In the genomic region with DNA sequence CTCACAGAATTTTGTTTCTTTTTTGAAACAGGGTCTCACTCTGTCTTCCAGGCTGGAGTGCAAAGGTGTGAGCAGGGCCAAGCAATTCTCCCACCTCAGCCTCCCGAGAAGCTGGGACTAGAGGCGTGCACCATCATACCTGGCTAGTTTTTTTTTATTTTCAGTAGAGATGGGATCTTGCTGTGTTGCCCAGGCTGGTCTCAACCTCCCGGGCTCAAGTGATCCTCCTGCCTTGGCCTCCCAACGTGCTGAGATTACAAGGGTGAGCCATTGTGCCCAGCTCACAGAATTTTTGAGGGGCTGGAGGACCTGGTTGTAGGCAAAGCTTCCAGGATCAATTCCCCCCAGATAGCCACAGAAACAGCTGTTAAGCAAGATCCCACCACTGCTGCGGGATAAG, we compare ENCODE assay signal across 23 cellular contexts. TPM values are rescaled to one million over a fixed set of nuclear protein-coding genes. Genes with fewer than 3 reads are reported as not detected.
DNase-seq lines count a peak whose midpoint lies in the region; ATAC-seq, FAIRE-seq and TF ChIP-seq lines count a peak whose summit lies in the region.
"Had no signal": no experiment of that assay in that cellular context is flagged by ENCODE, and none has a peak within 500 bp of the region (broad histone marks: within the 10 kb centered on the region; RNA-seq: fewer than 3 reads in every experiment).

No MANE protein-coding gene starts in this region.

- in situ Hi-C loops in HepG2 (cut with HindIII; ENCODE audit: extremely low pct_ligation_motif_present, low pct_unique_long_range_greater_than_20kb), result no loop called here

- no peak overlapping the region for H3K4me3 Mint-ChIP-seq in WTC11
- H3K4me3 Mint-ChIP-seq: CD4-positive, alpha-beta memory T cell; CD4-positive, CD25-positive, alpha-beta regulatory T cell; CD8-positive, alpha-beta memory T cell had no signal

- DNase-seq in HepG2 (ENCODE audit: low spot score) (no peak), right lobe of liver (no peak), WTC11 (ENCODE audit: low spot score) (no peak), posterior vena cava (ENCODE audit: low spot score) (peak; percentile 9), COR-L47 (lab: John Stamatoyannopoulos, UW) (no peak)
- DNase-seq: 8988T; ACHN; BE2C; C1 segment of cervical spinal cord; Caco-2; Calu3; CD4-positive, alpha-beta memory T cell; CD4-positive, CD25-positive, alpha-beta regulatory T cell; CD8-positive, alpha-beta memory T cell; DMS79 treated with DMSO at 0.1 percent for 48 hours; GF-D8 had no signal

- H3K4me2 ChIP-seq in HepG2 (ENCODE audit: low read depth, low read length), result no peak overlapping the region
- H3K4me2 ChIP-seq: BLaER1 had no signal

- peaks cover 0 to 7% of the 10 kb centered on the region in 2 experiments; a peak in 2 of 5 replicates for H3K27me3 ChIP-seq in HepG2 (ENCODE audit: control insufficient read depth in 1 of 2, insufficient read depth in 2 of 2, low read length in 2 of 2)
- H3K27me3 ChIP-seq in right lobe of liver, result no peaks in the 10 kb centered on the region
- H3K27me3 ChIP-seq: BE2C, BLaER1 had no signal

- TF ChIP-seq EP300 in HepG2 (IDR thresholded peaks at IDR 0.05; ENCODE audit: low read depth in 2 of 2, low read length in 2 of 2), result no peak
- TF ChIP-seq EP300 in HepG2 (CRISPR knock-in tag; IDR thresholded peaks at IDR 0.05; ENCODE audit: borderline replicate concordance), result no peak

- H3K27ac Mint-ChIP-seq in WTC11, result no peak overlapping the region
- H3K27ac Mint-ChIP-seq: CD14-positive monocyte; CD4-positive, alpha-beta memory T cell; CD4-positive, CD25-positive, alpha-beta regulatory T cell had no signal

- no peak for FAIRE-seq in HepG2 (lab: Jason Lieb, UNC)
- FAIRE-seq: A204.1, D721Med, G401.6, GM12891 had no signal

- no peaks in the 10 kb centered on the region for H3K4me1 Mint-ChIP-seq in WTC11
- H3K4me1 Mint-ChIP-seq: CD4-positive, alpha-beta memory T cell; CD4-positive, CD25-positive, alpha-beta regulatory T cell had no signal

- peaks cover 6% of the 10 kb centered on the region for H3K9me3 Mint-ChIP-seq in WTC11
- H3K9me3 Mint-ChIP-seq: CD4-positive, alpha-beta memory T cell; CD8-positive, alpha-beta memory T cell had no signal

- H2AFZ ChIP-seq in HepG2 (ENCODE audit: low read length), result no peak overlapping the region

- no peaks in the 10 kb centered on the region for H3K9me3 ChIP-seq in HepG2 (ENCODE audit: low read length)
- no peaks in the 10 kb centered on the region for H3K9me3 ChIP-seq in right lobe of liver
- H3K9me3 ChIP-seq: BE2C, Caco-2 had no signal

- H3K4me1 ChIP-seq in HepG2 (ENCODE audit: insufficient read depth, low read length), result no peaks in the 10 kb centered on the region
- H3K4me1 ChIP-seq in right lobe of liver, result no peaks in the 10 kb centered on the region
- H3K4me1 ChIP-seq: BE2C, BLaER1, Caco-2 had no signal

- H3K4me3 ChIP-seq in HepG2 (replicated peaks in 1 of 3; ENCODE audit: insufficient read depth in 1 of 3, low read depth in 2 of 3, low read length in 3 of 3), result no peak overlapping the region
- H3K4me3 ChIP-seq in right lobe of liver, result no peak overlapping the region
- H3K4me3 ChIP-seq: BLaER1 had no signal

- 25% methylated on average over 5 of the region's 5 CpGs for WGBS in HepG2 (ENCODE audit: low lambda C conversion rate)
- WGBS in right lobe of liver (ENCODE audit: insufficient coverage, low coverage, low lambda C conversion rate, missing lambda C conversion rate), result 97% methylated on average over 4 of the region's 5 CpGs

- no peak for TF ChIP-seq POLR2A in HepG2 (IDR thresholded peaks at IDR 0.05; ENCODE audit: insufficient read depth in 1 of 2, low read depth in 2 of 2, low read length in 2 of 2)
- TF ChIP-seq POLR2A in right lobe of liver (IDR thresholded peaks at IDR 0.05), result no peak

- POLR2A ChIA-PET in HepG2 (lab: Yijun Ruan, JAX) (no interaction called here), WTC11 (lab: Charles Lee) (interaction anchor here (0.6 kb wide), 1 partner anchor 281 kb away, joined by 4 read pairs; no protein-coding TSS in a partner anchor)

- H3K36me3 ChIP-seq in HepG2 (replicated peaks in 1 of 2; ENCODE audit: control insufficient read depth in 1 of 2, insufficient read depth in 2 of 2, low read length in 2 of 2) (no peaks in the 10 kb centered on the region), right lobe of liver (no peaks in the 10 kb centered on the region)
- H3K36me3 ChIP-seq: BE2C, BLaER1 had no signal

- no peaks in the 10 kb centered on the region for H4K20me1 ChIP-seq in HepG2 (ENCODE audit: insufficient read depth, low read length)
- H4K20me1 ChIP-seq: BLaER1 had no signal

- no peaks in the 10 kb centered on the region for H3K79me2 ChIP-seq in HepG2 (ENCODE audit: insufficient read depth, low read length)

- no peak overlapping the region for H3K9ac ChIP-seq in HepG2 (ENCODE audit: insufficient read depth, low read depth, low read length)
- H3K9ac ChIP-seq: BLaER1 had no signal

- H3K36me3 Mint-ChIP-seq in WTC11, result no peaks in the 10 kb centered on the region
- H3K36me3 Mint-ChIP-seq: CD14-positive monocyte; CD4-positive, alpha-beta memory T cell; CD4-positive, CD25-positive, alpha-beta regulatory T cell; CD8-positive, alpha-beta memory T cell had no signal

- ATAC-seq in HepG2, result no peak
- ATAC-seq in right lobe of liver, result no peak
- no peak for ATAC-seq in WTC11
- ATAC-seq in GM18907 (IDR thresholded peaks at IDR 0.05; ENCODE audit: unreplicated experiment), result no peak

- H3K27ac ChIP-seq in HepG2 (ENCODE audit: extremely low read length, insufficient read depth, low read length) (no peak overlapping the region), right lobe of liver (no peak overlapping the region)
- H3K27ac ChIP-seq: BLaER1 had no signal

- intact Hi-C loops in HepG2 (cut with micrococcal nuclease; ENCODE audit: unreplicated experiment), result no loop called here
- intact Hi-C loops in right lobe of liver (cut with DNase I), result no loop called here
- intact Hi-C loops in posterior vena cava (cut with DNase I), result no loop called here

- CTCF ChIA-PET in HepG2 (lab: Yijun Ruan, JAX; ENCODE audit: low intra/inter-chr PET ratio, low total read pairs) (no interaction called here), WTC11 (lab: Charles Lee) (interaction anchor here (0.7 to 8.6 kb wide), 2 partner anchors 10 to 14 kb away, joined by 3 to 82 read pairs; no protein-coding TSS in a partner anchor)

- BruUV-seq in HepG2 (replicated peaks; lab: Mats Ljungman, UMichigan), result no TSS peak

- no peaks in the 10 kb centered on the region for H3K27me3 Mint-ChIP-seq in WTC11 (ENCODE audit: low read depth)
- H3K27me3 Mint-ChIP-seq: CD4-positive, CD25-positive, alpha-beta regulatory T cell; CD8-positive, alpha-beta memory T cell had no signal

- no peak for TF ChIP-seq CTCF in HepG2 (CRISPR knock-in tag; IDR thresholded peaks at IDR 0.05)
- no peak for TF ChIP-seq CTCF in right lobe of liver (IDR thresholded peaks at IDR 0.05)
- no peak for TF ChIP-seq CTCF in WTC11 (IDR thresholded peaks at IDR 0.05)

- TF ChIP-seq RAD21 in HepG2 (CRISPR knock-in tag; IDR thresholded peaks at IDR 0.05), result no peak

TF ChIP-seq in HepG2, 621 proteins besides CTCF, POLR2A, EP300 and RAD21 (continues in another document):
- TF ChIP-seq ZNF121 (CRISPR knock-in tag; IDR thresholded peaks at IDR 0.05) (peak; percentile 65; the same call in 1 of the 2 replicates), GATAD1 (CRISPR knock-in tag; IDR thresholded peaks at IDR 0.05) (no peak)

TF ChIP-seq in WTC11, 78 proteins besides CTCF, POLR2A, EP300 and RAD21 (continues in another document):
- TF ChIP-seq, protein P1, sequence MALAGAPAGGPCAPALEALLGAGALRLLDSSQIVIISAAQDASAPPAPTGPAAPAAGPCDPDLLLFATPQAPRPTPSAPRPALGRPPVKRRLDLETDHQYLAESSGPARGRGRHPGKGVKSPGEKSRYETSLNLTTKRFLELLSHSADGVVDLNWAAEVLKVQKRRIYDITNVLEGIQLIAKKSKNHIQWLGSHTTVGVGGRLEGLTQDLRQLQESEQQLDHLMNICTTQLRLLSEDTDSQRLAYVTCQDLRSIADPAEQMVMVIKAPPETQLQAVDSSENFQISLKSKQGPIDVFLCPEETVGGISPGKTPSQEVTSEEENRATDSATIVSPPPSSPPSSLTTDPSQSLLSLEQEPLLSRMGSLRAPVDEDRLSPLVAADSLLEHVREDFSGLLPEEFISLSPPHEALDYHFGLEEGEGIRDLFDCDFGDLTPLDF (CRISPR knock-in tag; IDR thresholded peaks at IDR 0.05), result no peak
- TF ChIP-seq ZNF121 (CRISPR knock-in tag; IDR thresholded peaks at IDR 0.05), result 0 out of 2 replicates have a peak, but pooled peaks have one; percentile 14

RNA-seq across cellular contexts. Expression of a gene that starts 47.1 kb away (rescaled TPM):
- total RNA-seq in HepG2 (2016; rRNA removed; fragmentation: Illumina TruSeq; extraction: Trizol) (36.9 and 37.3 TPM in 2 replicates), right lobe of liver (10 to 100 TPM; 23.9 to 36.5 (median 29.5) TPM), WTC11 (2021) (102 to 107 TPM (median 103 TPM) in 3 replicates), posterior vena cava (100 to 1,000 TPM; 114 to 124 TPM)
- 4.1 and 5.4 TPM in 2 replicates for total RNA-seq in HepG2 (2016; cell fraction: cytosol; rRNA removed; fragmentation: Illumina TruSeq; extraction: Trizol; ENCODE audit: low read depth)
- 29.4 and 37.9 TPM in 2 replicates for total RNA-seq in HepG2 (2016; cell fraction: insoluble cytoplasmic fraction; rRNA removed; fragmentation: Illumina TruSeq; extraction: Trizol)
- 12.7 and 14.1 TPM in 2 replicates for total RNA-seq in HepG2 (2016; cell fraction: membrane; rRNA removed; fragmentation: Illumina TruSeq; extraction: Trizol)
- 40.3 and 46.5 TPM in 2 replicates for total RNA-seq in HepG2 (2016; cell fraction: nucleus; rRNA removed; fragmentation: Illumina TruSeq; extraction: Trizol)
- 39.8 and 40.4 TPM in 2 replicates for polyA plus RNA-seq in HepG2 (2011; rRNA removed)
- 32.4 and 33.2 TPM in 2 replicates for polyA plus RNA-seq in HepG2 (2011; cell fraction: cytosol; rRNA removed)
- polyA plus RNA-seq in HepG2 (2011; cell fraction: nucleus; rRNA removed), result 47.0 and 52.8 TPM in 2 replicates
- 25.9 and 28.2 TPM in 2 replicates for polyA plus RNA-seq in HepG2 (2012)
- 3.8 and 4.4 TPM in 2 replicates for polyA plus RNA-seq in HepG2 (2016; cell fraction: cytosol; fragmentation: Illumina TruSeq; extraction: Trizol; ENCODE audit: low read depth)
- polyA plus RNA-seq in HepG2 (2016; cell fraction: insoluble cytoplasmic fraction; fragmentation: Illumina TruSeq; extraction: Trizol; ENCODE audit: low read depth), result 27.0 and 32.5 TPM in 2 replicates
- 6.8 and 8.3 TPM in 2 replicates for polyA plus RNA-seq in HepG2 (2016; cell fraction: membrane; fragmentation: Illumina TruSeq; extraction: Trizol; ENCODE audit: low read depth)
- polyA plus RNA-seq in HepG2 (2016; cell fraction: nucleus; fragmentation: Illumina TruSeq; extraction: Trizol; ENCODE audit: insufficient read depth, low read depth), result 34.2 and 36.8 TPM in 2 replicates
- polyA minus RNA-seq in HepG2 (2011; rRNA and poly(A)+ RNA removed; ENCODE audit: low replicate concordance), result 64.1 and 120 TPM in 2 replicates
- 20.7 and 23.3 TPM in 2 replicates for polyA minus RNA-seq in HepG2 (2011; cell fraction: cytosol; rRNA and poly(A)+ RNA removed)
- polyA minus RNA-seq in HepG2 (2011; cell fraction: nucleus; rRNA and poly(A)+ RNA removed), result 58.3 and 60.9 TPM in 2 replicates
- polyA plus RNA-seq: CD14-positive monocyte had no signal
